ENCODE assay signal across 18 cellular contexts in genomic region chr2:172297531-172297930, GRCh38.
DNase-seq lines count a peak whose midpoint lies in the region; ATAC-seq, FAIRE-seq and TF ChIP-seq lines count a peak whose summit lies in the region.
"Had no signal": no experiment of that assay in that cellular context is flagged by ENCODE, and none has a peak within 500 bp of the region (broad histone marks: within the 10 kb centered on the region; RNA-seq: fewer than 3 reads in every experiment).

No MANE protein-coding gene starts in this region.

- no peak overlapping the region for H4K8ac ChIP-seq in IMR-90 (ENCODE audit: low read depth in 2 of 2, low read length in 2 of 2)

- intact Hi-C loops in IMR-90 (cut with micrococcal nuclease) (no loop called here), body of pancreas (cut with DNase I) (no loop called here), pancreas (cut with DNase I) (no loop called here)

- H3K4me2 ChIP-seq in A549 (no peak overlapping the region), IMR-90 (ENCODE audit: low read depth, low read length) (no peak overlapping the region)

- no peak overlapping the region for H3K14ac ChIP-seq in IMR-90 (replicated peaks; ENCODE audit: low read depth, low read length)

- H3K23ac ChIP-seq in IMR-90 (ENCODE audit: low read depth, low read length), result no peak overlapping the region

- H2BK120ac ChIP-seq in IMR-90 (ENCODE audit: low read depth, low read length), result no peak overlapping the region

- H3K4ac ChIP-seq in IMR-90 (ENCODE audit: low read depth, low read length), result no peak overlapping the region

- H3K9ac ChIP-seq in IMR-90 (ENCODE audit: low read depth, low read length), result no peak overlapping the region
- H3K9ac ChIP-seq: GM23248 had no signal

- CTCF ChIA-PET in A549 (lab: Yijun Ruan, JAX), result interaction anchor here (1.6 to 2.2 kb wide), 2 partner anchors 11 to 125 kb away, joined by 4 to 5 read pairs; no protein-coding TSS in a partner anchor
- CTCF ChIA-PET in IMR-90 (lab: Yijun Ruan, JAX), result interaction anchor here (0.6 kb wide), 1 partner anchor 730 kb away, joined by 4 read pairs; no protein-coding TSS in a partner anchor

- H3K27me3 ChIP-seq in IMR-90 (ENCODE audit: control insufficient read depth, insufficient read depth, low read length), result no peaks in the 10 kb centered on the region
- no peaks in the 10 kb centered on the region for H3K27me3 ChIP-seq in body of pancreas
- H3K27me3 ChIP-seq in pancreas, result no peaks in the 10 kb centered on the region

- no peak for TF ChIP-seq CTCF in A549 (IDR thresholded peaks at IDR 0.05)
- TF ChIP-seq CTCF in IMR-90 (conservative IDR thresholded peaks at IDR 0.05; ENCODE audit: low read depth, low read length), result no peak
- TF ChIP-seq CTCF in body of pancreas (IDR thresholded peaks at IDR 0.05), result no peak
- no peak for TF ChIP-seq CTCF in pancreas (IDR thresholded peaks at IDR 0.05)

- H3K36me3 ChIP-seq in IMR-90 (ENCODE audit: control insufficient read depth, insufficient read depth, low read length), result no peaks in the 10 kb centered on the region
- H3K36me3 ChIP-seq in body of pancreas (replicated peaks in 1 of 2; ENCODE audit: insufficient read depth in 1 of 2, low read depth in 2 of 2), result no peaks in the 10 kb centered on the region
- H3K36me3 ChIP-seq in pancreas, result no peaks in the 10 kb centered on the region

- no peak overlapping the region for H4K91ac ChIP-seq in IMR-90 (ENCODE audit: insufficient read depth, low read depth, low read length)

- H3K9me3 ChIP-seq in A549 (no peaks in the 10 kb centered on the region), IMR-90 (ENCODE audit: control insufficient read depth, insufficient read depth, low read length) (peaks cover 2% of the 10 kb centered on the region), body of pancreas (no peaks in the 10 kb centered on the region), pancreas (no peaks in the 10 kb centered on the region)

- TF ChIP-seq EP300 in A549 (IDR thresholded peaks at IDR 0.05), result no peak

- H3K79me1 ChIP-seq in IMR-90 (ENCODE audit: low read depth in 1 of 2, low read length in 2 of 2), result no peaks in the 10 kb centered on the region

- H3K56ac ChIP-seq in IMR-90 (ENCODE audit: extremely low read depth, insufficient read depth, low read length), result no peak overlapping the region

- 30% methylated on average over 3 of the region's 3 CpGs for WGBS in A549 (ENCODE audit: missing lambda C conversion rate)
- 80% methylated on average over 1 of the region's 3 CpGs; no CpG with 5 or more reads in 1 of the 2 experiments for WGBS in IMR-90 (ENCODE audit: extremely low coverage in 2 of 2, insufficient read length in 1 of 2), 2 experiments
- 28 to 34% methylated on average over 2 to 3 of the region's 3 CpGs for WGBS in body of pancreas, 2 donors
- 23 to 41% methylated on average over 3 of the region's 3 CpGs for WGBS in pancreas, 2 donors

- no peak overlapping the region for H2AFZ ChIP-seq in IMR-90 (replicated peaks; ENCODE audit: low read length, poor library complexity)
- H2AFZ ChIP-seq: GM23248 had no signal

- no peak for TF ChIP-seq POLR2A in A549 (IDR thresholded peaks at IDR 0.05; ENCODE audit: low read length)
- TF ChIP-seq POLR2A in IMR-90 (IDR thresholded peaks at IDR 0.05; ENCODE audit: low read depth, low read length), result no peak
- TF ChIP-seq POLR2A in body of pancreas (IDR thresholded peaks at IDR 0.05), result no peak

- BruUV-seq in IMR-90 (replicated peaks; lab: Mats Ljungman, UMichigan), result no TSS peak

- dilution Hi-C loops in IMR-90 (cut with HindIII; ENCODE audit: low sequenced_read_pairs, unreplicated experiment), result no loop called here

- no peak overlapping the region for H2BK20ac ChIP-seq in IMR-90 (ENCODE audit: low read depth, low read length)

- no peak overlapping the region for H2BK5ac ChIP-seq in IMR-90 (ENCODE audit: low read depth, low read length, poor library complexity, severe bottlenecking)

- in situ Hi-C loops in IMR-90 (cut with MboI; ENCODE audit: low sequenced_read_pairs), result no loop called here

- FAIRE-seq in A549 (lab: Jason Lieb, UNC), result no peak
- FAIRE-seq in pancreas (lab: Jason Lieb, UNC), result no peak
- FAIRE-seq: G401.6, GM12891 had no signal

- POLR2A ChIA-PET in A549 (lab: Yijun Ruan, JAX), result no interaction called here
- POLR2A ChIA-PET in IMR-90 (lab: Charles Lee; ENCODE audit: unreplicated experiment), result no interaction called here

- TF ChIP-seq RAD21 in A549 (conservative IDR thresholded peaks at IDR 0.05 in 1 of 2, IDR thresholded peaks at IDR 0.05 in 1 of 2), result no peak
- TF ChIP-seq RAD21 in IMR-90 (IDR thresholded peaks at IDR 0.05; ENCODE audit: low read length), result no peak

- DNase-seq in A549 (ENCODE audit: low read depth in 1 of 2, low spot score in 1 of 2) (no peak), IMR-90 (no peak), body of pancreas (peak; percentile 29 to 58 (median 34)), pancreas (peak in 2 of 6 donors; percentile 22 to 45), NOMO-1 treated with dmso at 0.1 percent for 144 hours (lab: John Stamatoyannopoulos, UW; ENCODE audit: unreplicated experiment) (no peak)
- DNase-seq: CD8-positive, alpha-beta T cell; COR-L47; DMS153; DMS79 treated with DMSO at 0.1 percent for 48 hours; EL; GM23248; H7; KG1 had no signal

- H3K4me1 ChIP-seq in A549 (no peaks in the 10 kb centered on the region), IMR-90 (ENCODE audit: control insufficient read depth, insufficient read depth, low read length) (peaks cover 6% of the 10 kb centered on the region; the same call in 1 of the 2 replicates), body of pancreas (peaks cover 43% of the 10 kb centered on the region), pancreas (peaks cover 0 to 17% (median 0%) of the 10 kb centered on the region in 3 donors)

- H2AK9ac ChIP-seq in IMR-90 (replicated peaks; ENCODE audit: low read depth, low read length, poor library complexity), result no peak overlapping the region

- H4K20me1 ChIP-seq in IMR-90 (ENCODE audit: insufficient read depth, low read length), result no peaks in the 10 kb centered on the region

- ATAC-seq in A549, result no peak
- no peak for ATAC-seq in IMR-90 (ENCODE audit: low read depth)
- peak; percentile 55 for ATAC-seq in body of pancreas
- ATAC-seq in pancreas, result peak; percentile 15 to 71 (median 44)
- ATAC-seq in HG02852 (IDR thresholded peaks at IDR 0.05; ENCODE audit: unreplicated experiment), result no peak
- no peak for ATAC-seq in HG03520 (IDR thresholded peaks at IDR 0.05; ENCODE audit: unreplicated experiment)
- ATAC-seq: CD8-positive, alpha-beta T cell had no signal

- H3K18ac ChIP-seq in IMR-90 (ENCODE audit: low read depth, low read length), result no peak overlapping the region

- no peak overlapping the region for H4K5ac ChIP-seq in IMR-90 (ENCODE audit: low read depth, low read length)

- H2BK15ac ChIP-seq in IMR-90 (ENCODE audit: low read depth, low read length), result no peak overlapping the region

- H3K4me3 ChIP-seq in A549, result no peak overlapping the region
- no peak overlapping the region for H3K4me3 ChIP-seq in IMR-90 (ENCODE audit: insufficient read depth, low read depth, low read length)
- no peak overlapping the region for H3K4me3 ChIP-seq in body of pancreas
- no peak overlapping the region for H3K4me3 ChIP-seq in pancreas
- H3K4me3 ChIP-seq: GM23248 had no signal

- H2AK5ac ChIP-seq in IMR-90 (ENCODE audit: low read depth, low read length), result no peak overlapping the region

- no peaks in the 10 kb centered on the region for H3K9me1 ChIP-seq in IMR-90 (ENCODE audit: insufficient read depth, low read length)

- H3K27ac ChIP-seq in A549, result no peak overlapping the region
- no peak overlapping the region for H3K27ac ChIP-seq in IMR-90 (ENCODE audit: insufficient read depth, low read length)
- H3K27ac ChIP-seq in body of pancreas, result no peak overlapping the region
- no peak overlapping the region for H3K27ac ChIP-seq in pancreas
- H3K27ac ChIP-seq: GM23248, HL-60 had no signal

TF ChIP-seq in A549, 52 proteins besides CTCF, POLR2A, EP300 and RAD21:
- TF ChIP-seq HEYL (CRISPR knock-in tag; IDR thresholded peaks at IDR 0.05) (no peak), MAFK (IDR thresholded peaks at IDR 0.05; ENCODE audit: partially characterized antibody) (peak; percentile 81)
TF ChIP-seq in A549: peak in this region for 1.

TF ChIP-seq in IMR-90, 13 proteins besides CTCF, POLR2A, EP300 and RAD21:
- TF ChIP-seq MAFK (IDR thresholded peaks at IDR 0.05; ENCODE audit: low read depth, low read length) (peak; percentile 86), BHLHE40 (IDR thresholded peaks at IDR 0.05; ENCODE audit: low read depth, low read length) (no peak)

Comparison
In these comparisons a context has a peak if more than half of its experiments do, and no peak if none do; other contexts are left out.
1. ATAC-seq: peak in body of pancreas (single experiment) and pancreas (4 of 4); none in A549 (0 of 2), IMR-90 (single experiment), HG02852 (single experiment) and HG03520 (single experiment).
2. DNase-seq: peak in body of pancreas (4 of 4); none in A549 (0 of 2), IMR-90 (single experiment) and NOMO-1 treated with dmso at 0.1 percent for 144 hours (single experiment).